8 cellular contexts compared by ENCODE assay signal in the genomic region with DNA sequence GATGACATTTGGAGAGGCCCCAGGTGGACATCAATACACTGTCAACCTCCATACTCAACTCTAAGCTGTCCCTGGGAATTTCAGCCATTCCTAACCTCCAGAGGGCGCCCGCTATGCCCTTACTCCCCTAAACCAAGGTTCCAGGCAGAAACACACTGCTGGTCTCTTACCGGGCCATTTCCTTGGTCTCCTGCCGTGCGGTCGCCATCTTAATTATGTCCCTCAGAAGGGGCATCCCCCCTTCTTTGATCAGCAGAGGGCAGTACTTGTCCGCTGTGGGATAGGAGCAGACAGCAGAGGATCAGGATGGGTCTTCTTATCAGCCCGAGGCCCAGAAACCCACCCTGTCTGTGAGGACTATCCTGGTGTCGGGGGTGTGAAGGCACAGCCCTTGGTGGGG. TPM values are rescaled to one million over a fixed set of nuclear protein-coding genes. Genes with fewer than 3 reads are reported as not detected.
A peak's percentile ranks its signal among the peaks of the same experiment; 100 is the strongest.
DNase-seq lines count a peak whose midpoint lies in the region; ATAC-seq, FAIRE-seq and TF ChIP-seq lines count a peak whose summit lies in the region.

No MANE protein-coding gene starts in this region.

- peak overlapping the region in 4 of 5 donors; percentile 36 to 73 (median 66) for H3K27ac ChIP-seq in stomach
- no peak overlapping the region for H3K27ac ChIP-seq in CD8-positive, alpha-beta memory T cell (ENCODE audit: low read depth, low read length)

- TF ChIP-seq EP300 in stomach (IDR thresholded peaks at IDR 0.05) = no peak

- ATAC-seq in GM21529 (IDR thresholded peaks at IDR 0.05; ENCODE audit: unreplicated experiment) = no peak

- DNase-seq in DMS 273 (lab: John Stamatoyannopoulos, UW; ENCODE audit: unreplicated experiment) = peak; percentile 95
- DNase-seq in HT1080 (ENCODE audit: low read depth) = peak; percentile 87
- peak; percentile 97 for DNase-seq in NT2/D1 (ENCODE audit: low read depth, low spot score)
- DNase-seq in bronchial epithelial cell (ENCODE audit: low read depth) = peak; percentile 76
- DNase-seq in kidney epithelial cell (ENCODE audit: low read depth) = peak; percentile 72
- peak; percentile 81 for DNase-seq in stomach
- no peak for DNase-seq in CD8-positive, alpha-beta memory T cell

- H3K27me3 ChIP-seq in NT2/D1 (ENCODE audit: insufficient read depth, insufficient read length) = no peaks in the 10 kb centered on the region
- no peaks in the 10 kb centered on the region for H3K27me3 ChIP-seq in bronchial epithelial cell (ENCODE audit: control insufficient read depth, insufficient read depth, low read length)
- H3K27me3 ChIP-seq in kidney epithelial cell (ENCODE audit: control insufficient read depth, insufficient read depth, low read length) = no peaks in the 10 kb centered on the region
- no peaks in the 10 kb centered on the region for H3K27me3 ChIP-seq in stomach
- H3K27me3 ChIP-seq in CD8-positive, alpha-beta memory T cell (ENCODE audit: insufficient read depth, low read length, poor library complexity, severe bottlenecking) = no peaks in the 10 kb centered on the region

- no peaks in the 10 kb centered on the region for H3K9me3 Mint-ChIP-seq in CD8-positive, alpha-beta memory T cell

- H3K4me1 Mint-ChIP-seq in CD8-positive, alpha-beta memory T cell = no peaks in the 10 kb centered on the region

- FAIRE-seq in bronchial epithelial cell (lab: Jason Lieb, UNC) = peak; percentile 72

- H3K36me3 ChIP-seq in NT2/D1 (ENCODE audit: insufficient read depth, insufficient read length, low read length) = peaks cover 42% of the 10 kb centered on the region
- H3K36me3 ChIP-seq in bronchial epithelial cell (ENCODE audit: control insufficient read depth, insufficient read depth, low read length) = peaks cover 7% of the 10 kb centered on the region
- H3K36me3 ChIP-seq in kidney epithelial cell (ENCODE audit: control insufficient read depth, insufficient read depth, low read length) = no peaks in the 10 kb centered on the region
- peaks cover 8 to 74% (median 69%) of the 10 kb centered on the region in 4 donors for H3K36me3 ChIP-seq in stomach
- peaks cover 22% of the 10 kb centered on the region for H3K36me3 ChIP-seq in CD8-positive, alpha-beta memory T cell (ENCODE audit: insufficient read depth, low read length)

- H3K4me3 Mint-ChIP-seq in CD8-positive, alpha-beta memory T cell = no peak overlapping the region

- no peaks in the 10 kb centered on the region for H3K27me3 Mint-ChIP-seq in CD8-positive, alpha-beta memory T cell

- CTCF ChIA-PET in CD8-positive, alpha-beta memory T cell (lab: Charles Lee) = no interaction called here

- no peak overlapping the region for H3K9ac ChIP-seq in NT2/D1 (ENCODE audit: insufficient read length, low read depth)

- H3K4me1 ChIP-seq in NT2/D1 (ENCODE audit: insufficient read depth, insufficient read length) = peaks cover 10% of the 10 kb centered on the region
- peaks cover 0 to 4% (median 0%) of the 10 kb centered on the region in 4 donors for H3K4me1 ChIP-seq in stomach
- no peaks in the 10 kb centered on the region for H3K4me1 ChIP-seq in CD8-positive, alpha-beta memory T cell (ENCODE audit: insufficient read depth, low read length)

- H3K9me3 ChIP-seq in NT2/D1 (ENCODE audit: insufficient read depth, low read length) (no peaks in the 10 kb centered on the region), stomach (no peaks in the 10 kb centered on the region)
- H3K9me3 ChIP-seq in CD8-positive, alpha-beta memory T cell (ENCODE audit: low read length) = no peaks in the 10 kb centered on the region

- peak; percentile 85 for TF ChIP-seq CTCF in bronchial epithelial cell (IDR thresholded peaks at IDR 0.05; ENCODE audit: insufficient read depth, low read length, severe bottlenecking)
- TF ChIP-seq CTCF in kidney epithelial cell (IDR thresholded peaks at IDR 0.05; ENCODE audit: insufficient read depth, low read length, poor library complexity, severe bottlenecking) = peak; percentile 83
- TF ChIP-seq CTCF in stomach (IDR thresholded peaks at IDR 0.05) = peak in 5 of 7 experiments; percentile 42 to 69 (median 62)

- peaks cover 0 to 44% (median 7%) of the 10 kb centered on the region in 3 donors for H3K36me3 Mint-ChIP-seq in CD8-positive, alpha-beta memory T cell

- H3K4me3 ChIP-seq in NT2/D1 (ENCODE audit: insufficient read length, low read depth) (no peak overlapping the region), bronchial epithelial cell (ENCODE audit: low read depth, low read length) (no peak overlapping the region), kidney epithelial cell (ENCODE audit: low read depth, low read length) (no peak overlapping the region), stomach (peak overlapping the region in 1 of 4 donors; percentile 7)
- no peak overlapping the region for H3K4me3 ChIP-seq in CD8-positive, alpha-beta memory T cell (ENCODE audit: low read length)

- POLR2A ChIA-PET in CD8-positive, alpha-beta memory T cell (lab: Charles Lee) = interaction anchor here (0.6 kb wide), 1 partner anchor 78 kb away, joined by 3 read pairs; no protein-coding TSS in a partner anchor

- 23 to 44% (median 26%) methylated on average over 9 of the region's 9 CpGs for WGBS in stomach, 5 donors

- no peak for TF ChIP-seq POLR2A in stomach (IDR thresholded peaks at IDR 0.05)

- intact Hi-C loops in stomach (cut with DNase I; ENCODE audit: low total_unique reads) = no loop called here

- H3K27ac Mint-ChIP-seq in CD8-positive, alpha-beta memory T cell = peak overlapping the region in 2 of 8 donors; percentile 26 to 70

RNA-seq across cellular contexts. Expression of a gene that starts 9.3 kb away (rescaled TPM):
- 61.1 and 88.3 TPM in 2 replicates for total RNA-seq in HT1080 (2014; rRNA removed; shearing (Covaris generic))
- polyA plus RNA-seq in HT1080 (2015; cell fraction: cytosol; rRNA removed) = 79.4 and 86.4 TPM in 2 replicates
- polyA plus RNA-seq in HT1080 (2015; cell fraction: nucleus; rRNA removed) = 31.1 and 44.1 TPM in 2 replicates
- total RNA-seq in bronchial epithelial cell (27.4 and 46.0 TPM in 2 replicates), kidney epithelial cell (96.3 and 104 TPM in 2 replicates), stomach (100 to 1,000 TPM in 1 of 5 donors, 10 to 100 TPM in 2, 1 to 10 TPM in 2; 3.5 to 116 (median 20.0) TPM)
- 10 to 100 TPM; 57.1 to 90.5 (median 60.5) TPM for polyA plus RNA-seq in stomach
- 10 to 100 TPM; 76.1 to 82.0 TPM for total RNA-seq in CD8-positive, alpha-beta memory T cell
- polyA plus RNA-seq in CD8-positive, alpha-beta memory T cell = 67.3 TPM

RNA-seq across cellular contexts. Expression of a gene that starts 31.0 kb away (rescaled TPM):
- 4.8 TPM in 2 replicates for total RNA-seq in HT1080 (2014; rRNA removed; shearing (Covaris generic))
- 2.8 and 3.1 TPM in 2 replicates for polyA plus RNA-seq in HT1080 (2015; cell fraction: cytosol; rRNA removed)
- polyA plus RNA-seq in HT1080 (2015; cell fraction: nucleus; rRNA removed) = 5.2 and 6.6 TPM in 2 replicates
- total RNA-seq in bronchial epithelial cell (1.5 and 2.1 TPM in 2 replicates), kidney epithelial cell (4.6 and 9.5 TPM in 2 replicates), stomach (10 to 100 TPM in 3 of 5 donors, 1 to 10 TPM in 2; 5.0 to 23.2 (median 13.3) TPM)
- 1 to 10 TPM; 5.3 to 8.0 (median 7.7) TPM for polyA plus RNA-seq in stomach
- total RNA-seq in CD8-positive, alpha-beta memory T cell = 1 to 10 TPM; 7.5 to 7.9 TPM
- 1.4 TPM for polyA plus RNA-seq in CD8-positive, alpha-beta memory T cell

RNA-seq across cellular contexts. Expression of a gene that starts 38.5 kb away (rescaled TPM):
- 6.6 and 12.3 TPM in 2 replicates for total RNA-seq in HT1080 (2014; rRNA removed; shearing (Covaris generic))
- polyA plus RNA-seq in HT1080 (2015; cell fraction: cytosol; rRNA removed) = 15.6 and 16.8 TPM in 2 replicates
- polyA plus RNA-seq in HT1080 (2015; cell fraction: nucleus; rRNA removed) = 20.8 and 40.9 TPM in 2 replicates
- total RNA-seq in bronchial epithelial cell (8.7 and 14.2 TPM in 2 replicates), kidney epithelial cell (24.2 and 49.8 TPM in 2 replicates), stomach (100 to 1,000 TPM in 1 of 5 donors, 10 to 100 TPM in 4; 25.5 to 214 (median 68.3) TPM)
- 10 to 100 TPM; 16.3 to 19.2 (median 18.8) TPM for polyA plus RNA-seq in stomach
- total RNA-seq in CD8-positive, alpha-beta memory T cell = 10 to 100 TPM; 18.3 to 18.7 TPM
- polyA plus RNA-seq in CD8-positive, alpha-beta memory T cell = 46.2 TPM

RNA-seq across cellular contexts. Expression of a gene that starts 44.2 kb away (rescaled TPM):
- total RNA-seq in HT1080 (2014; rRNA removed; shearing (Covaris generic)) = 595 and 720 TPM in 2 replicates
- 466 and 556 TPM in 2 replicates for polyA plus RNA-seq in HT1080 (2015; cell fraction: cytosol; rRNA removed)
- 312 and 321 TPM in 2 replicates for polyA plus RNA-seq in HT1080 (2015; cell fraction: nucleus; rRNA removed)
- total RNA-seq in bronchial epithelial cell (717 and 775 TPM in 2 replicates), kidney epithelial cell (404 and 663 TPM in 2 replicates), stomach (100 to 1,000 TPM in 3 of 5 donors, 10 to 100 TPM in 2; 49.0 to 489 (median 123) TPM)
- polyA plus RNA-seq in stomach = 100 to 1,000 TPM; 109 to 150 (median 111) TPM
- total RNA-seq in CD8-positive, alpha-beta memory T cell = 1,000 to 10,000 TPM in 1 of 2 experiments, 100 to 1,000 TPM in 1; 939 to 1,027 TPM
- polyA plus RNA-seq in CD8-positive, alpha-beta memory T cell = 229 TPM

RNA-seq across cellular contexts. Expression of a gene that starts 53.8 kb away (rescaled TPM):
- total RNA-seq in HT1080 (2014; rRNA removed; shearing (Covaris generic)) = 19.2 and 23.9 TPM in 2 replicates
- polyA plus RNA-seq in HT1080 (2015; cell fraction: cytosol; rRNA removed) = 21.1 and 25.7 TPM in 2 replicates
- 22.1 and 25.4 TPM in 2 replicates for polyA plus RNA-seq in HT1080 (2015; cell fraction: nucleus; rRNA removed)
- 11.8 and 12.6 TPM in 2 replicates for total RNA-seq in bronchial epithelial cell
- 17.7 and 19.0 TPM in 2 replicates for total RNA-seq in kidney epithelial cell
- total RNA-seq in stomach = 10 to 100 TPM in 3 of 5 donors, 1 to 10 TPM in 2; 5.8 to 50.6 (median 11.4) TPM
- 10 to 100 TPM; 11.3 to 13.9 (median 11.6) TPM for polyA plus RNA-seq in stomach
- total RNA-seq in CD8-positive, alpha-beta memory T cell = 10 to 100 TPM; 23.0 to 24.6 TPM
- 36.8 TPM for polyA plus RNA-seq in CD8-positive, alpha-beta memory T cell

Comparison
In these comparisons a context has a peak if more than half of its experiments do, and no peak if none do; other contexts are left out.
1. DNase-seq: peak in DMS 273 (single experiment), HT1080 (single experiment), NT2/D1 (single experiment), bronchial epithelial cell (single experiment), kidney epithelial cell (single experiment) and stomach (single experiment); none in CD8-positive, alpha-beta memory T cell (0 of 5).
2. Peak in every context shown above with its lines, with median percentiles within 50 percentile points of each other: CTCF ChIP-seq.